ENCODE assay signal across 29 cellular contexts in genomic region chr10:69351589-69351988, GRCh38.
"Had no signal": no experiment of that assay in that cellular context is flagged by ENCODE, and none has a peak within 500 bp of the region (broad histone marks: within the 10 kb centered on the region; RNA-seq: fewer than 3 reads in every experiment).

No MANE protein-coding gene starts in this region.

- H3K9me3 ChIP-seq: body of pancreas, psoas muscle, spleen, suprapubic skin, tibial artery, upper lobe of right lung had no signal

- H3K27me3 ChIP-seq: body of pancreas, cardiac muscle cell, spleen, suprapubic skin, tibial artery, upper lobe of right lung had no signal

- H3K4me3 ChIP-seq: body of pancreas, cardiac muscle cell, coronary artery, dorsolateral prefrontal cortex, psoas muscle, spleen, suprapubic skin, tibial artery, upper lobe of right lung had no signal

- H3K4me1 ChIP-seq: body of pancreas, parathyroid adenoma had no signal

- H3K27me3 Mint-ChIP-seq: activated B cell treated with CpG ODN at 0.5 μM for 24 hours; activated CD8-positive, alpha-beta T cell treated with anti-CD3 and anti-CD28 coated beads for 36 hours; activated naive CD8-positive, alpha-beta T cell; memory B cell; naive thymus-derived CD4-positive, alpha-beta T cell had no signal

- H3K27ac Mint-ChIP-seq: activated B cell treated with CpG ODN at 0.5 μM for 24 hours; activated CD8-positive, alpha-beta T cell treated with anti-CD3 and anti-CD28 coated beads for 36 hours; activated naive CD8-positive, alpha-beta T cell; memory B cell; T-helper 2 cell treated with Interferon-gamma antibody and Interleukin-4, amounts not matched to agents 5 μg/mL and 100 μg/mL, for 36 hours had no signal

- H3K27ac ChIP-seq: body of pancreas, cardiac muscle cell, dorsolateral prefrontal cortex, parathyroid adenoma, psoas muscle, spleen, suprapubic skin, upper lobe of right lung had no signal

- H3K9ac ChIP-seq: parathyroid adenoma had no signal

- H3K4me3 Mint-ChIP-seq: activated B cell treated with CpG ODN at 0.5 μM for 24 hours; activated CD8-positive, alpha-beta T cell treated with anti-CD3 and anti-CD28 coated beads for 36 hours; activated naive CD8-positive, alpha-beta T cell; memory B cell; neural crest cell; T-helper 2 cell treated with Interferon-gamma antibody and Interleukin-4, amounts not matched to agents 5 μg/mL and 100 μg/mL, for 36 hours had no signal

- H2AFZ ChIP-seq: parathyroid adenoma had no signal

- DNase-seq: activated B cell treated with CpG ODN at 0.5 μM for 24 hours; activated CD4-positive, alpha-beta T cell treated with anti-CD3 and anti-CD28 coated beads, Interleukin-2, amount 50 U/mL, for 1 hour; activated CD8-positive, alpha-beta T cell treated with anti-CD3 and anti-CD28 coated beads for 36 hours; activated effector memory CD4-positive, alpha-beta T cell treated with Interleukin-2 at 50 U/mL for 16 hours; activated naive CD4-positive, alpha-beta T cell treated with Interleukin-2 at 50 U/mL for 16 hours; anterior cingulate cortex; body of pancreas; cerebellar nuclear complex; dorsolateral prefrontal cortex; effector memory CD4-positive, alpha-beta T cell; erythroblast; foreskin fibroblast; head of caudate nucleus; midbrain; naive thymus-derived CD4-positive, alpha-beta T cell; nucleus accumbens; psoas muscle; spleen; stimulated activated naive CD4-positive, alpha-beta T cell; tibial artery; upper lobe of right lung had no signal

- H3K9me3 Mint-ChIP-seq: activated B cell treated with CpG ODN at 0.5 μM for 24 hours; memory B cell; neural crest cell; T-helper 2 cell treated with Interferon-gamma antibody and Interleukin-4, amounts not matched to agents 5 μg/mL and 100 μg/mL, for 36 hours had no signal
